In the genomic region with DNA sequence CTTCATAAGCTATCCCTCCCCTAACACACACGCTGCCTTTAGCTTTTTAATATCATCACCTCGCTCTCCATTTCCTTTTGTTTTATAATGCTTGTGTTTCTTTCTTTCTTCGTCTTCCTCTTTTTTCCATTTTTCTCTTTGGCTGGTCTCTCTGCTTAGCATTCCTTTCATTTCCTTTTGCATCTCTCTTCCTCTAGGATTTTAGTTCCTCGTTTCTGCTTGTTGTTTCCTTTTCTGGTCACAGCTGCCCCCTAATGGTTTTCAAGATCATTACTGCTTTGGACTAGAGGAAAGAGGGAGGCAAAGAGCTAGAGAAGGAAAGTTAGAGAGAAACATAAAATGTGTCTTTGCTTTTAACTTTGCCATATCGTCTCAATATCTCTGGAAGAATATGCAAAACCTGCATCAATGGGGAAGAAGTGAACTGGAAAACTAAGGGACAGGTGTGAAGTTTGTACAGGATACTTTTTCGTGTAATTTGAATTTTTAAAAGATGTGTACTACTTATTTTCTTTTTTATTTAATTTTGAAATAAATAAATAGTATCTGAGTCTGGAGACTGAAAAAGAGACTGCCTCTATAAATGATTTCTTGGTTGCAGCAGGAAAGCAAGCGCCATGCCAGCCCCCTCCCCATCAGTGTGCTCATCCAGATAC, we compare ENCODE assay signal across 8 cellular contexts. TPM values are rescaled to one million over a fixed set of nuclear protein-coding genes. Genes with fewer than 3 reads are reported as not detected.
DNase-seq lines count a peak whose midpoint lies in the region; ATAC-seq, FAIRE-seq and TF ChIP-seq lines count a peak whose summit lies in the region.

No MANE protein-coding gene starts in this region.

- H3K4me1 Mint-ChIP-seq in H9, result peaks cover 28 to 30% of the 10 kb centered on the region in 2 experiments

- FAIRE-seq in kidney (lab: Jason Lieb, UNC), result peak; percentile 97

- H3K27me3 ChIP-seq in BLaER1 (no peaks in the 10 kb centered on the region), H9 (ENCODE audit: insufficient read depth, low read length) (no peaks in the 10 kb centered on the region), upper lobe of left lung (no peaks in the 10 kb centered on the region)

- H3K56ac ChIP-seq in H9 (ENCODE audit: insufficient read length, low read depth, low read length), result no peak overlapping the region

- no peak overlapping the region for H4K8ac ChIP-seq in H9 (replicated peaks; ENCODE audit: insufficient read length, low read depth, low read length)

- ATAC-seq in upper lobe of left lung (ENCODE audit: low FRiP score in 2 of 2) (peak in 1 of 2 donors; percentile 81), GM21390 (IDR thresholded peaks at IDR 0.05; ENCODE audit: unreplicated experiment) (no peak)

- no CpG with 5 or more reads among the region's 7 CpGs for WGBS in H9 (ENCODE audit: extremely low coverage, insufficient read length, low lambda C conversion rate)
- WGBS in upper lobe of left lung, 2 donors, result 36 to 37% methylated on average over 7 of the region's 7 CpGs

- no peaks in the 10 kb centered on the region; a peak in 1 of 7 replicates for H3K36me3 Mint-ChIP-seq in H9 (ENCODE audit: insufficient read depth in 1 of 3, low read depth in 3 of 3)

- H3K23me2 ChIP-seq in H9 (ENCODE audit: insufficient read length, low read depth, low read length, poor library complexity, severe bottlenecking), result no peaks in the 10 kb centered on the region

- no peak overlapping the region for H2BK20ac ChIP-seq in H9 (ENCODE audit: low read depth, low read length, poor library complexity, severe bottlenecking)

- H3K27ac ChIP-seq in BLaER1, result no peak overlapping the region
- no peak overlapping the region for H3K27ac ChIP-seq in H9 (ENCODE audit: insufficient read length, low read depth, low read length)
- no peak overlapping the region for H3K27ac ChIP-seq in kidney (ENCODE audit: low read depth in 2 of 2, low read length in 2 of 2)
- H3K27ac ChIP-seq in upper lobe of left lung, result no peak overlapping the region

- H4K91ac ChIP-seq in H9 (ENCODE audit: insufficient read length, low read depth, low read length), result no peak overlapping the region

- no peak overlapping the region for H2BK5ac ChIP-seq in H9 (ENCODE audit: insufficient read length, low read length)

- intact Hi-C loops in kidney (cut with DNase I), result no loop called here

- no peak overlapping the region for H3K23ac ChIP-seq in H9 (ENCODE audit: insufficient read length, low read depth, low read length)

- no peaks in the 10 kb centered on the region for H3K9me3 ChIP-seq in BLaER1
- no peaks in the 10 kb centered on the region for H3K9me3 ChIP-seq in H9 (ENCODE audit: control insufficient read depth, low read depth, low read length)
- H3K9me3 ChIP-seq in kidney (ENCODE audit: control insufficient read depth in 1 of 2, low read length in 2 of 2), result no peaks in the 10 kb centered on the region
- H3K9me3 ChIP-seq in upper lobe of left lung, result no peaks in the 10 kb centered on the region

- no peaks in the 10 kb centered on the region for H3K79me1 ChIP-seq in H9 (ENCODE audit: insufficient read depth, low read depth, low read length, poor library complexity, severe bottlenecking)

- H3K4me2 ChIP-seq in BLaER1, result peak overlapping the region; percentile 21; the same call in 1 of the 2 replicates
- no peak overlapping the region for H3K4me2 ChIP-seq in H9 (ENCODE audit: insufficient read depth, insufficient read length, low read length)

- H2AK5ac ChIP-seq in H9 (ENCODE audit: insufficient read length, low read length), result no peak overlapping the region

- H3K79me2 ChIP-seq in H9 (ENCODE audit: insufficient read depth, low read length), result no peaks in the 10 kb centered on the region

- no peak for TF ChIP-seq POLR2A in upper lobe of left lung (IDR thresholded peaks at IDR 0.05)

- H3K27me3 Mint-ChIP-seq in H9 (ENCODE audit: low read depth), result no peaks in the 10 kb centered on the region

- DNase-seq in H9, result no peak
- DNase-seq in NCI-H446 (lab: John Stamatoyannopoulos, UW), result peak; percentile 55 to 71
- DNase-seq in astrocyte of the cerebellum (ENCODE audit: low read depth), result peak; percentile 65
- DNase-seq in kidney, result no peak
- DNase-seq in upper lobe of left lung, result no peak
- no peak for DNase-seq in GF-D8 (lab: John Stamatoyannopoulos, UW)

- in situ Hi-C loops in astrocyte of the cerebellum (cut with HindIII; ENCODE audit: low sequenced_read_pairs), result no loop called here

- H3K27ac Mint-ChIP-seq in H9, result no peak overlapping the region

- no peak overlapping the region for H3T11ph ChIP-seq in H9 (ENCODE audit: low read length)

- no peak overlapping the region for H3K4me3 ChIP-seq in BLaER1
- no peak overlapping the region for H3K4me3 ChIP-seq in astrocyte of the cerebellum (ENCODE audit: low read depth, low read length)
- peak overlapping the region; percentile 13 to 29 for H3K4me3 ChIP-seq in kidney (ENCODE audit: low read length in 2 of 2)
- H3K4me3 ChIP-seq in upper lobe of left lung, result no peak overlapping the region

- no peak overlapping the region for H2BK12ac ChIP-seq in H9 (ENCODE audit: insufficient read length, low read depth, low read length)

- H3K36me3 ChIP-seq in BLaER1, result no peaks in the 10 kb centered on the region
- H3K36me3 ChIP-seq in kidney (ENCODE audit: control insufficient read depth in 1 of 2, insufficient read depth in 2 of 2, low read length in 2 of 2), result no peaks in the 10 kb centered on the region
- no peaks in the 10 kb centered on the region for H3K36me3 ChIP-seq in upper lobe of left lung

- no peak overlapping the region for H4K5ac ChIP-seq in H9 (ENCODE audit: insufficient read length, low read depth, low read length)

- TF ChIP-seq CTCF in H9 (conservative IDR thresholded peaks at IDR 0.05) (peak; percentile 88), astrocyte of the cerebellum (IDR thresholded peaks at IDR 0.05; ENCODE audit: low read depth, low read length, missing control alignments) (peak; percentile 82), kidney (IDR thresholded peaks at IDR 0.05; ENCODE audit: borderline replicate concordance, extremely low read depth, insufficient read depth) (peak; percentile 88), upper lobe of left lung (IDR thresholded peaks at IDR 0.05) (peak; percentile 66 to 80 (median 76))

- no peak overlapping the region for H2BK15ac ChIP-seq in H9 (ENCODE audit: low read depth, low read length)

- no peak overlapping the region for H3K18ac ChIP-seq in H9 (ENCODE audit: insufficient read length, low read depth, low read length)

- H3K14ac ChIP-seq in H9 (ENCODE audit: insufficient read depth, low read length), result no peak overlapping the region

- H3K9ac ChIP-seq in BLaER1, result no peak overlapping the region
- no peak overlapping the region for H3K9ac ChIP-seq in H9 (ENCODE audit: extremely low read depth, insufficient read length, low read length)
- H3K9ac ChIP-seq in kidney (ENCODE audit: low read length in 2 of 2), result no peak overlapping the region

- H2BK120ac ChIP-seq in H9 (ENCODE audit: low read depth, low read length, poor library complexity, severe bottlenecking), result no peak overlapping the region

- no peak overlapping the region for H3K4me3 Mint-ChIP-seq in H9

- H3K4ac ChIP-seq in H9 (ENCODE audit: low read depth, low read length), result no peak overlapping the region

- H4K20me1 ChIP-seq in BLaER1 (no peaks in the 10 kb centered on the region), H9 (ENCODE audit: control insufficient read depth, insufficient read depth, insufficient read length) (no peaks in the 10 kb centered on the region)

- no peak for TF ChIP-seq EP300 in upper lobe of left lung (IDR thresholded peaks at IDR 0.05)

- peaks cover 20% of the 10 kb centered on the region for H3K4me1 ChIP-seq in BLaER1
- H3K4me1 ChIP-seq in H9 (ENCODE audit: insufficient read depth, low read length), result no peaks in the 10 kb centered on the region; the same call in 1 of the 2 replicates
- peaks cover 0 to 2% of the 10 kb centered on the region in 2 donors for H3K4me1 ChIP-seq in kidney (ENCODE audit: control insufficient read depth in 1 of 2, insufficient read depth in 1 of 2, low read depth in 1 of 2, low read length in 2 of 2)
- peaks cover 5 to 15% (median 8%) of the 10 kb centered on the region in 4 donors for H3K4me1 ChIP-seq in upper lobe of left lung

- no peak overlapping the region for H2AFZ ChIP-seq in H9 (ENCODE audit: low read length)

- no peaks in the 10 kb centered on the region; a peak in 1 of 5 replicates for H3K9me3 Mint-ChIP-seq in H9

RNA-seq across cellular contexts. Expression of gene NRP2, which starts 6.3 kb away (rescaled TPM):
- total RNA-seq in H9 (2021) (19.7 and 20.7 TPM in 2 replicates), kidney (37.7 TPM), upper lobe of left lung (10 to 100 TPM; 61.4 to 99.4 (median 71.8) TPM)
- polyA plus RNA-seq in kidney (ENCODE audit: insufficient read depth, low read depth, low replicate concordance), result 2.3 TPM

Comparison
In these comparisons a context has a peak if more than half of its experiments do, and no peak if none do; other contexts are left out.
1. H3K4me3 ChIP-seq: peak in kidney (2 of 2); none in BLaER1 (single experiment), astrocyte of the cerebellum (single experiment) and upper lobe of left lung (0 of 4).
2. DNase-seq: peak in NCI-H446 (2 of 2) and astrocyte of the cerebellum (single experiment); none in H9 (single experiment), kidney (single experiment), upper lobe of left lung (0 of 2) and GF-D8 (single experiment).
3. Peak in every context shown above with its lines, with median percentiles within 50 percentile points of each other: CTCF ChIP-seq.